In the genomic region with DNA sequence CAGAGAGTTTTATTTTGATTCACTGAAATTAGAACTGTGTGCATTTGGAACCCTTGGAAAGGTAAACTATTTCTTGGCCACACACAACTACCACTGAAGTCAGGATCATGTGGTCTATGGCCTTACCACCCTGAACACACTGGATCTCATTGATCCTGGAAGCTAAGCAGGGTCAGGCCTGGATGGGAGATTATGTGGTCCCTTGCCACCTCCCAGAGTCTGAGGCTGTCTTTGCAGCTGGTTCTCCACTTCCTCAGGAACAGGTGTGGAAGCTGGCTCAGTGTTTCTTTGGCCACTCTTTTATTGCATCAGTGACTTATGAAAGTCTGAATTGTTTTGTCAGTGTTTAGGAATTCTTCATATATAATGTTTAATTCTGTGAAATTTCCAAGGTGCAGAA, we compare ENCODE assay signal across 15 cellular contexts.
A peak's percentile ranks its signal among the peaks of the same experiment; 100 is the strongest.
DNase-seq lines count a peak whose midpoint lies in the region; ATAC-seq and TF ChIP-seq lines count a peak whose summit lies in the region.
"Had no signal": no experiment of that assay in that cellular context is flagged by ENCODE, and none has a peak within 500 bp of the region (broad histone marks: within the 10 kb centered on the region; RNA-seq: fewer than 3 reads in every experiment).

No MANE protein-coding gene starts in this region.

- ATAC-seq in left lung (peak; percentile 21), HG03045 (IDR thresholded peaks at IDR 0.05; ENCODE audit: unreplicated experiment) (no peak)
- ATAC-seq: activated T-cell treated with anti-CD3 and anti-CD28 coated beads, Interleukin-2, amount 50 U/mL, for 4 hours had no signal

- H3K27ac ChIP-seq in AG04450 (ENCODE audit: low read depth, low read length) (no peak overlapping the region), left lung (no peak overlapping the region)
- H3K27ac ChIP-seq: pancreas, Peyer's patch, suprapubic skin had no signal

- intact Hi-C loops in left lung (cut with DNase I): no loop called here

- H3K9me3 ChIP-seq in AG04450 (ENCODE audit: control insufficient read depth, insufficient read depth, low read length): no peaks in the 10 kb centered on the region
- H3K9me3 ChIP-seq in left lung: no peaks in the 10 kb centered on the region
- H3K9me3 ChIP-seq: pancreas, Peyer's patch, suprapubic skin had no signal

- no peak overlapping the region for H3K4me3 ChIP-seq in AG04450 (ENCODE audit: low read depth, low read length)
- no peak overlapping the region for H3K4me3 ChIP-seq in choroid plexus epithelial cell (ENCODE audit: low read depth, low read length)
- no peak overlapping the region for H3K4me3 ChIP-seq in left lung
- H3K4me3 ChIP-seq: pancreas, Peyer's patch, suprapubic skin had no signal

- TF ChIP-seq CTCF in AG04450 (IDR thresholded peaks at IDR 0.05; ENCODE audit: low read depth, low read length) (peak; percentile 17; the same call in 1 of the 2 replicates), choroid plexus epithelial cell (conservative IDR thresholded peaks at IDR 0.05; ENCODE audit: low read depth, low read length) (peak; percentile 25), left lung (IDR thresholded peaks at IDR 0.05) (no peak)

- H3K36me3 ChIP-seq in left lung: no peaks in the 10 kb centered on the region
- H3K36me3 ChIP-seq: pancreas, Peyer's patch, suprapubic skin had no signal

- POLR2A ChIA-PET in AG04450 (lab: Yijun Ruan, JAX): no interaction called here

- peak; percentile 15 for DNase-seq in AG04450 (ENCODE audit: low read depth, low spot score)
- DNase-seq in KBM-7: peak; percentile 3
- DNase-seq in choroid plexus epithelial cell (ENCODE audit: low read depth): no peak
- DNase-seq in left lung: no peak
- DNase-seq in NCI-H128 (lab: John Stamatoyannopoulos, UW; ENCODE audit: unreplicated experiment): no peak
- DNase-seq in LoVo (ENCODE audit: low spot score): no peak
- no peak for DNase-seq in NK-92 treated with Interleukin-12 subunit alpha and Interleukin-12 subunit beta, amount 100 ng/mL, for 24 hours (lab: John Stamatoyannopoulos, UW)
- DNase-seq: activated CD4-positive, alpha-beta T cell treated with anti-CD3 and anti-CD28 coated beads, Interleukin-2, amount 10 ng/mL, durations not matched to agents 24 days and 14 days; activated T-cell treated with anti-CD3 and anti-CD28 coated beads, Interleukin-2, amount 50 U/mL, for 4 hours; HCEC 1CT; NCI-H226; pancreas; Peyer's patch had no signal

- CTCF ChIA-PET in AG04450 (lab: Charles Lee): no interaction called here

- no peaks in the 10 kb centered on the region for H3K27me3 ChIP-seq in AG04450 (ENCODE audit: control insufficient read depth, insufficient read depth, low read length)
- H3K27me3 ChIP-seq in left lung: no peaks in the 10 kb centered on the region
- H3K27me3 ChIP-seq: pancreas, Peyer's patch, suprapubic skin had no signal

- H3K4me1 ChIP-seq in left lung: peaks cover 3 to 5% of the 10 kb centered on the region in 2 donors
- H3K4me1 ChIP-seq: pancreas, suprapubic skin had no signal

- in situ Hi-C loops in KBM-7 (cut with MboI; ENCODE audit: low pct_unique_long_range_greater_than_20kb, low sequenced_read_pairs): no loop called here

Comparison
In these comparisons a context has a peak if more than half of its experiments do, and no peak if none do; other contexts are left out.
1. DNase-seq: peak in AG04450 (single experiment) and KBM-7 (single experiment); none in choroid plexus epithelial cell (single experiment), left lung (0 of 2), NCI-H128 (single experiment), LoVo (single experiment) and NK-92 treated with Interleukin-12 subunit alpha and Interleukin-12 subunit beta, amount 100 ng/mL, for 24 hours (single experiment).
2. CTCF ChIP-seq: peak in AG04450 (single experiment) and choroid plexus epithelial cell (single experiment); none in left lung (0 of 2).